Comparison of ENCODE assay signal across 2 cellular contexts in the genomic region with DNA sequence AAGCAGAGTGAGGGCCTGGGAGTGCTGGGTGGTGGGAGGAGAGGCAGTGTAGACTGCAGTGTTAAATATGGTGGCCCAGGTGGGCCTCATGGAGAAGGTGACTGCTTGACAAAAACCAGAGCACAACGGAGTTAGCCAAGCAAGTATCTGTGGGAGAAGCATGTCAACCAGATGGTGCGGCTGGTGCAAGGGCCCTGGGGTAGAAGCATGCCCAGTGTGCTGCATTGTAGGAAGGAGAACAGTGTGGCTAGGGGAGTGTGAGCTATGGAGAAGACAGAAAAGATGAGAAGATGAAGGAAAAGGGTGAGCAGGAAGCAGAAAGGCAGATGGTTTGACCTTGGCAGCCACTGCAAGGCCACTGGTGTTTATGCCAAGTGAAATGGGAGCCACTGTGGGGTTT.
TF ChIP-seq lines count a peak whose summit lies in the region.

No MANE protein-coding gene starts in this region.

TF ChIP-seq in HEK293, 187 proteins besides CTCF, POLR2A, EP300 and RAD21:
- TF ChIP-seq ZNF692 (tag by site-specific recombination; IDR thresholded peaks at IDR 0.05): no peak
- TF ChIP-seq ZBTB21 (tag by site-specific recombination; IDR thresholded peaks at IDR 0.05): 0 out of 2 replicates have a peak, but pooled peaks have one; percentile 11
- 0 out of 2 replicates have a peak, but pooled peaks have one; percentile 61 for TF ChIP-seq ZNF645 (tag by site-specific recombination; IDR thresholded peaks at IDR 0.05)
- no peak for TF ChIP-seq ZNF664 (tag by site-specific recombination; IDR thresholded peaks at IDR 0.05)
- TF ChIP-seq ZNF623 (tag by site-specific recombination; IDR thresholded peaks at IDR 0.05): peak; percentile 98

TF ChIP-seq in H1, 55 proteins besides CTCF, POLR2A, EP300 and RAD21:
- TF ChIP-seq KDM1A (IDR thresholded peaks at IDR 0.05; ENCODE audit: borderline replicate concordance, low read length) (no peak), SP2 (IDR thresholded peaks at IDR 0.05; ENCODE audit: low read length) (no peak), BRCA1 (IDR thresholded peaks at IDR 0.05; ENCODE audit: low read depth, low read length) (no peak), SRF (IDR thresholded peaks at IDR 0.05; ENCODE audit: low read depth, low read length) (no peak), CHD1 (IDR thresholded peaks at IDR 0.05; ENCODE audit: low read depth, low read length) (no peak), SAP30 (IDR thresholded peaks at IDR 0.05; ENCODE audit: insufficient read depth, insufficient replicate concordance, low read length) (no peak), CBX5 (IDR thresholded peaks at IDR 0.05; ENCODE audit: low read depth, low read length) (no peak), SIX5 (IDR thresholded peaks at IDR 0.05; ENCODE audit: low read depth, low read length) (no peak), CREB1 (IDR thresholded peaks at IDR 0.05) (no peak), E2F6 (IDR thresholded peaks at IDR 0.05) (no peak)
TF ChIP-seq in H1: peak in this region for 0.
